In genomic region chr14:20454645-20455354, GRCh38 we compare ENCODE assay signal across 1 cellular context.
TF ChIP-seq lines count a peak whose summit lies in the region.

Gene APEX1, plus strand, starts transcription at chr14:20455226. Its CDS starts 420 bp downstream, at chr14:20455646.
Gene OSGEP, minus strand, starts transcription at chr14:20454812. Its CDS starts 129 bp downstream, at chr14:20454683.

TF ChIP-seq in HepG2, 621 proteins besides CTCF, POLR2A, EP300 and RAD21 (continued from another document and continues in another):
- TF ChIP-seq, protein P1, sequence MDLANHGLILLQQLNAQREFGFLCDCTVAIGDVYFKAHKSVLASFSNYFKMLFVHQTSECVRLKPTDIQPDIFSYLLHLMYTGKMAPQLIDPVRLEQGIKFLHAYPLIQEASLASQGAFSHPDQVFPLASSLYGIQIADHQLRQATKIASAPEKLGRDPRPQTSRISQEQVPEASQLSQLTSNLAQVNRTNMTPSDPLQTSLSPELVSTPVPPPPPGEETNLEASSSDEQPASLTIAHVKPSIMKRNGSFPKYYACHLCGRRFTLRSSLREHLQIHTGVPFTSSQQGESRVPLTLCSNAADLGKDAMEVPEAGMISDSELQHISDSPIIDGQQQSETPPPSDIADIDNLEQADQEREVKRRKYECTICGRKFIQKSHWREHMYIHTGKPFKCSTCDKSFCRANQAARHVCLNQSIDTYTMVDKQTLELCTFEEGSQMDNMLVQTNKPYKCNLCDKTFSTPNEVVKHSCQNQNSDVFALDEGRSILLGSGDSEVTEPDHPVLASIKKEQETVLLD (CRISPR knock-in tag; IDR thresholded peaks at IDR 0.05; ENCODE audit: low read depth): peak; percentile 73
- TF ChIP-seq MED8 (CRISPR knock-in tag; IDR thresholded peaks at IDR 0.05; ENCODE audit: insufficient replicate concordance): peak; percentile 80
- TF ChIP-seq, protein P2, sequence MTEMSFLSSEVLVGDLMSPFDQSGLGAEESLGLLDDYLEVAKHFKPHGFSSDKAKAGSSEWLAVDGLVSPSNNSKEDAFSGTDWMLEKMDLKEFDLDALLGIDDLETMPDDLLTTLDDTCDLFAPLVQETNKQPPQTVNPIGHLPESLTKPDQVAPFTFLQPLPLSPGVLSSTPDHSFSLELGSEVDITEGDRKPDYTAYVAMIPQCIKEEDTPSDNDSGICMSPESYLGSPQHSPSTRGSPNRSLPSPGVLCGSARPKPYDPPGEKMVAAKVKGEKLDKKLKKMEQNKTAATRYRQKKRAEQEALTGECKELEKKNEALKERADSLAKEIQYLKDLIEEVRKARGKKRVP (CRISPR knock-in tag; IDR thresholded peaks at IDR 0.05): peak in 1 of 2 experiments; percentile 63; a peak in 2 of 4 replicates
- 0 out of 2 replicates have a peak, but pooled peaks have one; percentile 32 for TF ChIP-seq MEIS1 (CRISPR knock-in tag; IDR thresholded peaks at IDR 0.05; ENCODE audit: borderline replicate concordance)
- TF ChIP-seq BRF2 (CRISPR knock-in tag; IDR thresholded peaks at IDR 0.05): peak; percentile 60; the same call in 1 of the 2 replicates
- 0 out of 2 replicates have a peak, but pooled peaks have one; percentile 5 for TF ChIP-seq HNF4G (IDR thresholded peaks at IDR 0.05; ENCODE audit: borderline replicate concordance, low read depth, low read length)
- TF ChIP-seq HNF4G (CRISPR knock-in tag; IDR thresholded peaks at IDR 0.05; ENCODE audit: borderline replicate concordance, low read depth): no peak
- TF ChIP-seq, protein P3, sequence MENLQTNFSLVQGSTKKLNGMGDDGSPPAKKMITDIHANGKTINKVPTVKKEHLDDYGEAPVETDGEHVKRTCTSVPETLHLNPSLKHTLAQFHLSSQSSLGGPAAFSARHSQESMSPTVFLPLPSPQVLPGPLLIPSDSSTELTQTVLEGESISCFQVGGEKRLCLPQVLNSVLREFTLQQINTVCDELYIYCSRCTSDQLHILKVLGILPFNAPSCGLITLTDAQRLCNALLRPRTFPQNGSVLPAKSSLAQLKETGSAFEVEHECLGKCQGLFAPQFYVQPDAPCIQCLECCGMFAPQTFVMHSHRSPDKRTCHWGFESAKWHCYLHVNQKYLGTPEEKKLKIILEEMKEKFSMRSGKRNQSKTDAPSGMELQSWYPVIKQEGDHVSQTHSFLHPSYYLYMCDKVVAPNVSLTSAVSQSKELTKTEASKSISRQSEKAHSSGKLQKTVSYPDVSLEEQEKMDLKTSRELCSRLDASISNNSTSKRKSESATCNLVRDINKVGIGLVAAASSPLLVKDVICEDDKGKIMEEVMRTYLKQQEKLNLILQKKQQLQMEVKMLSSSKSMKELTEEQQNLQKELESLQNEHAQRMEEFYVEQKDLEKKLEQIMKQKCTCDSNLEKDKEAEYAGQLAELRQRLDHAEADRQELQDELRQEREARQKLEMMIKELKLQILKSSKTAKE (CRISPR knock-in tag; IDR thresholded peaks at IDR 0.05; ENCODE audit: borderline replicate concordance): no peak
- TF ChIP-seq, protein P4, sequence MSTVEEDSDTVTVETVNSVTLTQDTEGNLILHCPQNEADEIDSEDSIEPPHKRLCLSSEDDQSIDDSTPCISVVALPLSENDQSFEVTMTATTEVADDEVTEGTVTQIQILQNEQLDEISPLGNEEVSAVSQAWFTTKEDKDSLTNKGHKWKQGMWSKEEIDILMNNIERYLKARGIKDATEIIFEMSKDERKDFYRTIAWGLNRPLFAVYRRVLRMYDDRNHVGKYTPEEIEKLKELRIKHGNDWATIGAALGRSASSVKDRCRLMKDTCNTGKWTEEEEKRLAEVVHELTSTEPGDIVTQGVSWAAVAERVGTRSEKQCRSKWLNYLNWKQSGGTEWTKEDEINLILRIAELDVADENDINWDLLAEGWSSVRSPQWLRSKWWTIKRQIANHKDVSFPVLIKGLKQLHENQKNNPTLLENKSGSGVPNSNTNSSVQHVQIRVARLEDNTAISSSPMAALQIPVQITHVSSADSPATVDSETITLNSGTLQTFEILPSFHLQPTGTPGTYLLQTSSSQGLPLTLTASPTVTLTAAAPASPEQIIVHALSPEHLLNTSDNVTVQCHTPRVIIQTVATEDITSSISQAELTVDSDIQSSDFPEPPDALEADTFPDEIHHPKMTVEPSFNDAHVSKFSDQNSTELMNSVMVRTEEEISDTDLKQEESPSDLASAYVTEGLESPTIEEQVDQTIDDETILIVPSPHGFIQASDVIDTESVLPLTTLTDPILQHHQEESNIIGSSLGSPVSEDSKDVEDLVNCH (CRISPR knock-in tag; IDR thresholded peaks at IDR 0.05): no peak; the same call in 1 of the 2 replicates
- TF ChIP-seq ZNF230 (CRISPR knock-in tag; IDR thresholded peaks at IDR 0.05): peak; percentile 62; the same call in 1 of the 2 replicates
- TF ChIP-seq THYN1 (CRISPR knock-in tag; IDR thresholded peaks at IDR 0.05; ENCODE audit: borderline replicate concordance, low read depth): 0 out of 2 replicates have a peak, but pooled peaks have one; percentile 23
- TF ChIP-seq ARHGAP35 (CRISPR knock-in tag; IDR thresholded peaks at IDR 0.05; ENCODE audit: borderline replicate concordance): peak; percentile 58; the same call in 1 of the 2 replicates
- peak; percentile 97 for TF ChIP-seq ZGPAT (CRISPR knock-in tag; IDR thresholded peaks at IDR 0.05)
- TF ChIP-seq, protein P5, sequence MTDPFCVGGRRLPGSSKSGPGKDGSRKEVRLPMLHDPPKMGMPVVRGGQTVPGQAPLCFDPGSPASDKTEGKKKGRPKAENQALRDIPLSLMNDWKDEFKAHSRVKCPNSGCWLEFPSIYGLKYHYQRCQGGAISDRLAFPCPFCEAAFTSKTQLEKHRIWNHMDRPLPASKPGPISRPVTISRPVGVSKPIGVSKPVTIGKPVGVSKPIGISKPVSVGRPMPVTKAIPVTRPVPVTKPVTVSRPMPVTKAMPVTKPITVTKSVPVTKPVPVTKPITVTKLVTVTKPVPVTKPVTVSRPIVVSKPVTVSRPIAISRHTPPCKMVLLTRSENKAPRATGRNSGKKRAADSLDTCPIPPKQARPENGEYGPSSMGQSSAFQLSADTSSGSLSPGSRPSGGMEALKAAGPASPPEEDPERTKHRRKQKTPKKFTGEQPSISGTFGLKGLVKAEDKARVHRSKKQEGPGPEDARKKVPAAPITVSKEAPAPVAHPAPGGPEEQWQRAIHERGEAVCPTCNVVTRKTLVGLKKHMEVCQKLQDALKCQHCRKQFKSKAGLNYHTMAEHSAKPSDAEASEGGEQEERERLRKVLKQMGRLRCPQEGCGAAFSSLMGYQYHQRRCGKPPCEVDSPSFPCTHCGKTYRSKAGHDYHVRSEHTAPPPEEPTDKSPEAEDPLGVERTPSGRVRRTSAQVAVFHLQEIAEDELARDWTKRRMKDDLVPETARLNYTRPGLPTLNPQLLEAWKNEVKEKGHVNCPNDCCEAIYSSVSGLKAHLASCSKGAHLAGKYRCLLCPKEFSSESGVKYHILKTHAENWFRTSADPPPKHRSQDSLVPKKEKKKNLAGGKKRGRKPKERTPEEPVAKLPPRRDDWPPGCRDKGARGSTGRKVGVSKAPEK (CRISPR knock-in tag; IDR thresholded peaks at IDR 0.05; ENCODE audit: borderline replicate concordance): 0 out of 2 replicates have a peak, but pooled peaks have one; percentile 5
- 0 out of 2 replicates have a peak, but pooled peaks have one; percentile 41 for TF ChIP-seq SOX5 (CRISPR knock-in tag; IDR thresholded peaks at IDR 0.05; ENCODE audit: borderline replicate concordance)
- TF ChIP-seq NBN (conservative IDR thresholded peaks at IDR 0.05): no peak
- TF ChIP-seq, protein P6, sequence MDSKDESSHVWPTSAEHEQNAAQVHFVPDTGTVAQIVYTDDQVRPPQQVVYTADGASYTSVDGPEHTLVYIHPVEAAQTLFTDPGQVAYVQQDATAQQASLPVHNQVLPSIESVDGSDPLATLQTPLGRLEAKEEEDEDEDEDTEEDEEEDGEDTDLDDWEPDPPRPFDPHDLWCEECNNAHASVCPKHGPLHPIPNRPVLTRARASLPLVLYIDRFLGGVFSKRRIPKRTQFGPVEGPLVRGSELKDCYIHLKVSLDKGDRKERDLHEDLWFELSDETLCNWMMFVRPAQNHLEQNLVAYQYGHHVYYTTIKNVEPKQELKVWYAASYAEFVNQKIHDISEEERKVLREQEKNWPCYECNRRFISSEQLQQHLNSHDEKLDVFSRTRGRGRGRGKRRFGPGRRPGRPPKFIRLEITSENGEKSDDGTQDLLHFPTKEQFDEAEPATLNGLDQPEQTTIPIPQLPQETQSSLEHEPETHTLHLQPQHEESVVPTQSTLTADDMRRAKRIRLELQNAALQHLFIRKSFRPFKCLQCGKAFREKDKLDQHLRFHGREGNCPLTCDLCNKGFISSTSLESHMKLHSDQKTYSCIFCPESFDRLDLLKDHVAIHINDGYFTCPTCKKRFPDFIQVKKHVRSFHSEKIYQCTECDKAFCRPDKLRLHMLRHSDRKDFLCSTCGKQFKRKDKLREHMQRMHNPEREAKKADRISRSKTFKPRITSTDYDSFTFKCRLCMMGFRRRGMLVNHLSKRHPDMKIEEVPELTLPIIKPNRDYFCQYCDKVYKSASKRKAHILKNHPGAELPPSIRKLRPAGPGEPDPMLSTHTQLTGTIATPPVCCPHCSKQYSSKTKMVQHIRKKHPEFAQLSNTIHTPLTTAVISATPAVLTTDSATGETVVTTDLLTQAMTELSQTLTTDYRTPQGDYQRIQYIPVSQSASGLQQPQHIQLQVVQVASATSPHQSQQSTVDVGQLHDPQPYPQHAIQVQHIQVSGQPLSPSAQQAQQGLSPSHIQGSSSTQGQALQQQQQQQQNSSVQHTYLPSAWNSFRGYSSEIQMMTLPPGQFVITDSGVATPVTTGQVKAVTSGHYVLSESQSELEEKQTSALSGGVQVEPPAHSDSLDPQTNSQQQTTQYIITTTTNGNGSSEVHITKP (CRISPR knock-in tag; IDR thresholded peaks at IDR 0.05; ENCODE audit: low read depth): no peak
- peak; percentile 85 for TF ChIP-seq HNRNPLL (IDR thresholded peaks at IDR 0.05; ENCODE audit: low read depth, low read length, poor library complexity, severe bottlenecking)
- no peak; the same call in 1 of the 2 replicates for TF ChIP-seq ZNF567 (CRISPR knock-in tag; IDR thresholded peaks at IDR 0.05; ENCODE audit: borderline replicate concordance)
- TF ChIP-seq RBM39 (IDR thresholded peaks at IDR 0.05; ENCODE audit: low read depth, low read length, poor library complexity, severe bottlenecking): peak; percentile 59
- no peak for TF ChIP-seq FOSL1 (CRISPR knock-in tag; IDR thresholded peaks at IDR 0.05; ENCODE audit: borderline replicate concordance)
- no peak for TF ChIP-seq RFXANK (CRISPR knock-in tag; IDR thresholded peaks at IDR 0.05)
- TF ChIP-seq ZNF335 (CRISPR knock-in tag; IDR thresholded peaks at IDR 0.05): peak; percentile 100
- TF ChIP-seq ZNF549 (CRISPR knock-in tag; IDR thresholded peaks at IDR 0.05): no peak
- TF ChIP-seq MXD4 (CRISPR knock-in tag; IDR thresholded peaks at IDR 0.05): peak; percentile 100
- no peak for TF ChIP-seq CEBPG (CRISPR knock-in tag; IDR thresholded peaks at IDR 0.05)
- peak; percentile 66; the same call in 1 of the 2 replicates for TF ChIP-seq SIX4 (CRISPR knock-in tag; IDR thresholded peaks at IDR 0.05)
- 0 out of 2 replicates have a peak, but pooled peaks have one; percentile 68 for TF ChIP-seq ZNF766 (CRISPR knock-in tag; IDR thresholded peaks at IDR 0.05; ENCODE audit: borderline replicate concordance)
- TF ChIP-seq NCOA5 (CRISPR knock-in tag; IDR thresholded peaks at IDR 0.05): no peak
- 0 out of 2 replicates have a peak, but pooled peaks have one; percentile 59 for TF ChIP-seq TRAFD1 (CRISPR knock-in tag; IDR thresholded peaks at IDR 0.05; ENCODE audit: borderline replicate concordance)
- TF ChIP-seq ZNF3 (CRISPR knock-in tag; IDR thresholded peaks at IDR 0.05): no peak
- TF ChIP-seq NFE2 (CRISPR knock-in tag; IDR thresholded peaks at IDR 0.05): no peak
- TF ChIP-seq RAD51 (IDR thresholded peaks at IDR 0.05; ENCODE audit: borderline replicate concordance): peak; percentile 100
- TF ChIP-seq SP5 (CRISPR knock-in tag; IDR thresholded peaks at IDR 0.05; ENCODE audit: borderline replicate concordance, low read depth): peak; percentile 10; the same call in 1 of the 2 replicates
- TF ChIP-seq ZNF792 (CRISPR knock-in tag; IDR thresholded peaks at IDR 0.05): peak; percentile 78
- TF ChIP-seq ZNF629 (CRISPR knock-in tag; conservative IDR thresholded peaks at IDR 0.05): no peak; the same call in 1 of the 2 replicates
- TF ChIP-seq ZNF644 (CRISPR knock-in tag; IDR thresholded peaks at IDR 0.05; ENCODE audit: low read depth): no peak; the same call in 1 of the 2 replicates
- TF ChIP-seq NCOA1 (CRISPR knock-in tag; IDR thresholded peaks at IDR 0.05): no peak
- no peak for TF ChIP-seq REL (CRISPR knock-in tag; conservative IDR thresholded peaks at IDR 0.05)
- peak; percentile 26 for TF ChIP-seq ZNF441 (CRISPR knock-in tag; IDR thresholded peaks at IDR 0.05; ENCODE audit: borderline replicate concordance)
- peak; percentile 1; the same call in 1 of the 2 replicates for TF ChIP-seq STAG1 (CRISPR knock-in tag; IDR thresholded peaks at IDR 0.05)
